ENCODE assay signal across 8 cellular contexts in the genomic region with DNA sequence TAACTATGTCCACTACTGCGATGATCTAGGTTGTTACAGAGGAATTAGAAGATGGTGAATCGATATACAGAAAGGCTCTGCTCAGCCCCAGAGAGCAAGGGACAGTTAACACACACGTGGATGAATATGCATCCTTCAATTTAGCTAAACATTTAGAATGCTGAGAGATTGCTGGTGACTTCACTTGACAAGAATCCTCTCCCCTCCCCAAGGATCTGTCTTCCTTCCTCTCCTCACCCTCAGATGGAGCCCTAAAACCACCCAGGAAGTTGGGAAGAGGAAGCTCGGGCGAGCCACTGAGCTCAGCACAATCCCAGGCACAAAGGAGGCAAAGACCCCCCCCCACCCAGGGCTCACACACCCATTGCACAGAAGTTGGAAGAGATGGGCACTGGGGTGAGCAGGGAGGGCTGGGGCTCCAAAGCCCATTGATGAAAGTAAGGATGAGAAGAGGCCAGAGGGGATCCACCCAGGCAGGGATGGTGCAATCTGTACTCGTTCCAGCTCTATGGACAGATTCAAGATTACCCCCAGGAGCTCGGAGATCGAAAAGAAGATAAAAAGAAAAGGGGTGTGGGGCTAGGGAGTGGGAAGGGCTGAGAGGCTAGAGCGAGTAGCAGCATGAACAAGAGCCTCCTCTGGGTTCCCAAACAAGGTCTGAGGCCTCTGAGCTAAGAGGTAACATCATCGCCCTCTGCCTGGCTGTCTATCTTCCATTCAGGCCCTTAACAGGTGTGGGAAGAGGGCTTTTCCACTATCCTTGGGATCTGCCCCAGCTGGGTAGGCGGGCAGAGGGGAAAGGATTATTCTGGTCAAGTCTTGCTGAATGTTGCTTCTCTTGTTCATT. TPM values are rescaled to one million over a fixed set of nuclear protein-coding genes. Genes with fewer than 3 reads are reported as not detected.
DNase-seq lines count a peak whose midpoint lies in the region; ATAC-seq, FAIRE-seq and TF ChIP-seq lines count a peak whose summit lies in the region.

No MANE protein-coding gene starts in this region.

- H4K20me1 ChIP-seq in OCI-LY3 (ENCODE audit: insufficient read depth, low read length) = no peaks in the 10 kb centered on the region

- H3K27ac ChIP-seq in OCI-LY3 (ENCODE audit: low read length) = peak overlapping the region; percentile 76
- peak overlapping the region; percentile 80 for H3K27ac ChIP-seq in caudate nucleus (ENCODE audit: low read depth, low read length)
- H3K27ac ChIP-seq in urinary bladder (ENCODE audit: low read depth) = peak overlapping the region; percentile 99

- FAIRE-seq in GM19239 (lab: Jason Lieb, UNC) = peak; percentile 75

- peak overlapping the region; percentile 99 for H3K4me2 ChIP-seq in OCI-LY3 (ENCODE audit: low read length)

- TF ChIP-seq CTCF in OCI-LY3 (IDR thresholded peaks at IDR 0.05; ENCODE audit: low read depth, low read length) (no peak), GM10266 (IDR thresholded peaks at IDR 0.05; ENCODE audit: control insufficient read depth, insufficient read depth, low read depth, missing control alignments) (no peak)

- no peaks in the 10 kb centered on the region for H3K27me3 ChIP-seq in OCI-LY3 (ENCODE audit: low read depth, low read length)

- H3K79me2 ChIP-seq in OCI-LY3 (ENCODE audit: low read length) = peaks cover 25% of the 10 kb centered on the region

- H2AFZ ChIP-seq in OCI-LY3 (ENCODE audit: low read depth, low read length) = no peak overlapping the region

- H3K9ac ChIP-seq in OCI-LY3 (ENCODE audit: low read length) = peak overlapping the region; percentile 97

- H3K36me3 ChIP-seq in OCI-LY3 (replicated peaks; ENCODE audit: low read depth, low read length) (peaks cover 17% of the 10 kb centered on the region), urinary bladder (ENCODE audit: insufficient read depth) (no peaks in the 10 kb centered on the region)

- H3K4me3 ChIP-seq in OCI-LY3 (ENCODE audit: low read length) (peak overlapping the region; percentile 98), urinary bladder (ENCODE audit: low read depth, low read length) (peak overlapping the region; percentile 89)

- peaks cover 26% of the 10 kb centered on the region for H3K4me1 ChIP-seq in OCI-LY3 (ENCODE audit: low read length)
- H3K4me1 ChIP-seq in urinary bladder (ENCODE audit: insufficient read depth) = peaks cover 2% of the 10 kb centered on the region

- WGBS in urinary bladder = 5% methylated on average over 11 of the region's 11 CpGs

- no peak for DNase-seq in GM19239 (ENCODE audit: insufficient read length, low spot score)
- DNase-seq in caudate nucleus (lab: John Stamatoyannopoulos, UW) = peak in 7 of 61 donors; percentile 2 to 34 (median 5)
- peak; percentile 25 for DNase-seq in medulla oblongata (ENCODE audit: extremely low spot score)
- no peak for DNase-seq in stimulated activated naive CD4-positive, alpha-beta T cell (lab: John Stamatoyannopoulos, UW)
- no peak for DNase-seq in GM10266 (ENCODE audit: extremely low spot score)

- ATAC-seq in HG02981 (IDR thresholded peaks at IDR 0.05; ENCODE audit: unreplicated experiment) = no peak

- no peaks in the 10 kb centered on the region for H3K9me3 ChIP-seq in OCI-LY3 (ENCODE audit: insufficient read depth, low read length)

RNA-seq across cellular contexts. Expression of a gene that starts 1.3 kb away (rescaled TPM):
- total RNA-seq in urinary bladder = 11.7 TPM
- 63.5 TPM for polyA plus RNA-seq in urinary bladder

RNA-seq across cellular contexts. Expression of a gene that starts 16.9 kb away (rescaled TPM):
- total RNA-seq in urinary bladder = 2.7 TPM
- polyA plus RNA-seq in urinary bladder = 4.5 TPM

RNA-seq across cellular contexts. Expression of a gene that starts 31.9 kb away (rescaled TPM):
- 4.3 TPM for total RNA-seq in urinary bladder
- 44.0 TPM for polyA plus RNA-seq in urinary bladder

RNA-seq across cellular contexts. Expression of a gene that starts 37.8 kb away (rescaled TPM):
- 36.3 TPM for total RNA-seq in urinary bladder
- 77.5 TPM for polyA plus RNA-seq in urinary bladder

RNA-seq across cellular contexts. Expression of a gene that starts 39.8 kb away (rescaled TPM):
- total RNA-seq in urinary bladder = 16.1 TPM
- 27.9 TPM for polyA plus RNA-seq in urinary bladder
